Comparison of ENCODE assay signal across 1 cellular context in genomic region chr11:73267921-73268540, GRCh38.
TF ChIP-seq lines count a peak whose summit lies in the region.

No MANE protein-coding gene starts in this region.

TF ChIP-seq in IMR-90, 13 proteins besides CTCF, POLR2A, EP300 and RAD21:
- no peak for TF ChIP-seq MAZ (IDR thresholded peaks at IDR 0.05; ENCODE audit: borderline replicate concordance, low read depth, low read length)
